In genomic region chr9:134851015-134851414, GRCh38 we compare ENCODE assay signal across 18 cellular contexts. TPM values are rescaled to one million over a fixed set of nuclear protein-coding genes. Genes with fewer than 3 reads are reported as not detected.
"Had no signal": no experiment of that assay in that cellular context is flagged by ENCODE, and none has a peak within 500 bp of the region (broad histone marks: within the 10 kb centered on the region; RNA-seq: fewer than 3 reads in every experiment).

No MANE protein-coding gene starts in this region.

- DNase-seq: activated CD4-positive, alpha-beta T cell treated with anti-CD3 and anti-CD28 coated beads, Interleukin-2, amount 50 U/mL, for 4 hours; activated CD8-positive, alpha-beta memory T cell treated with anti-CD3 and anti-CD28 coated beads, Interleukin-2, amount 10 ng/mL, durations not matched to agents 7 days and 5 days; activated naive CD4-positive, alpha-beta T cell treated with anti-CD3 and anti-CD28 coated beads, Interleukin-2, amount 10 ng/mL, durations not matched to agents 7 days and 5 days; activated T-cell treated with anti-CD3 and anti-CD28 coated beads, Interleukin-2, amount 50 U/mL, for 1 hour; effector CD4-positive, alpha-beta T cell; gastrocnemius medialis; left ventricle myocardium superior; stimulated activated naive CD4-positive, alpha-beta T cell treated with Interleukin-2 at 50 U/mL for 16 hours; SW 1271; T-helper 2 cell; thyroid gland had no signal

- H3K27ac Mint-ChIP-seq: activated CD8-positive, alpha-beta memory T cell treated with anti-CD3 and anti-CD28 coated beads, Interleukin-2, amount 10 ng/mL, durations not matched to agents 7 days and 5 days; activated naive CD4-positive, alpha-beta T cell treated with anti-CD3 and anti-CD28 coated beads, Interleukin-2, amount 10 ng/mL, durations not matched to agents 7 days and 5 days; activated T-helper 17 cell treated with anti-CD3 and anti-CD28 coated beads, Interleukin-2, amount 50 U/mL, for 72 hours had no signal

- H3K27ac ChIP-seq: gastrocnemius medialis, parathyroid adenoma, thyroid gland, vagina had no signal

- H3K79me2 ChIP-seq: parathyroid adenoma had no signal

- H3K36me3 ChIP-seq: gastrocnemius medialis, thyroid gland, vagina had no signal

- H3K27me3 Mint-ChIP-seq: activated CD8-positive, alpha-beta memory T cell treated with anti-CD3 and anti-CD28 coated beads, Interleukin-2, amount 10 ng/mL, durations not matched to agents 7 days and 5 days; activated naive CD4-positive, alpha-beta T cell treated with anti-CD3 and anti-CD28 coated beads, Interleukin-2, amount 10 ng/mL, durations not matched to agents 7 days and 5 days had no signal

- H3K4me1 ChIP-seq: gastrocnemius medialis, parathyroid adenoma, thyroid gland, vagina had no signal

- H3K9me3 Mint-ChIP-seq: activated naive CD4-positive, alpha-beta T cell treated with anti-CD3 and anti-CD28 coated beads, Interleukin-2, amount 10 ng/mL, durations not matched to agents 7 days and 5 days; activated T-helper 17 cell treated with anti-CD3 and anti-CD28 coated beads, Interleukin-2, amount 50 U/mL, for 72 hours had no signal

- H3K9ac ChIP-seq: parathyroid adenoma had no signal

- H3K9me3 ChIP-seq: gastrocnemius medialis, thyroid gland, vagina had no signal

- H3K4me3 Mint-ChIP-seq: activated CD8-positive, alpha-beta memory T cell treated with anti-CD3 and anti-CD28 coated beads, Interleukin-2, amount 10 ng/mL, durations not matched to agents 7 days and 5 days; activated naive CD4-positive, alpha-beta T cell treated with anti-CD3 and anti-CD28 coated beads, Interleukin-2, amount 10 ng/mL, durations not matched to agents 7 days and 5 days; activated T-helper 17 cell treated with anti-CD3 and anti-CD28 coated beads, Interleukin-2, amount 50 U/mL, for 72 hours had no signal

- H3K27me3 ChIP-seq: gastrocnemius medialis, thyroid gland, vagina had no signal

- ATAC-seq: activated CD8-positive, alpha-beta memory T cell treated with anti-CD3 and anti-CD28 coated beads, Interleukin-2, amount 10 ng/mL, durations not matched to agents 7 days and 5 days; activated T-helper 17 cell treated with anti-CD3 and anti-CD28 coated beads, Interleukin-2, amount 50 U/mL, for 72 hours; esophagus mucosa; gastrocnemius medialis; left ventricle myocardium superior had no signal

- H3K4me1 Mint-ChIP-seq: activated CD8-positive, alpha-beta memory T cell treated with anti-CD3 and anti-CD28 coated beads, Interleukin-2, amount 10 ng/mL, durations not matched to agents 7 days and 5 days; activated naive CD4-positive, alpha-beta T cell treated with anti-CD3 and anti-CD28 coated beads, Interleukin-2, amount 10 ng/mL, durations not matched to agents 7 days and 5 days; activated T-helper 17 cell treated with anti-CD3 and anti-CD28 coated beads, Interleukin-2, amount 50 U/mL, for 72 hours had no signal

- H2AFZ ChIP-seq: parathyroid adenoma had no signal

- H3K36me3 Mint-ChIP-seq: activated CD8-positive, alpha-beta memory T cell treated with anti-CD3 and anti-CD28 coated beads, Interleukin-2, amount 10 ng/mL, durations not matched to agents 7 days and 5 days; activated naive CD4-positive, alpha-beta T cell treated with anti-CD3 and anti-CD28 coated beads, Interleukin-2, amount 10 ng/mL, durations not matched to agents 7 days and 5 days had no signal

- H3K4me3 ChIP-seq: gastrocnemius medialis, thyroid gland, vagina had no signal

RNA-seq across cellular contexts. Expression of gene FCN2, which starts 29.6 kb away (rescaled TPM):
- total RNA-seq: activated CD8-positive, alpha-beta memory T cell treated with anti-CD3 and anti-CD28 coated beads, Interleukin-2, amount 10 ng/mL, durations not matched to agents 7 days and 5 days; activated T-helper 17 cell treated with anti-CD3 and anti-CD28 coated beads, Interleukin-2, amount 50 U/mL, for 72 hours; bronchial epithelial cell; cerebellum; gastrocnemius medialis; left ventricle myocardium superior; mononuclear cell; vagina had no signal
